In the genomic region with DNA sequence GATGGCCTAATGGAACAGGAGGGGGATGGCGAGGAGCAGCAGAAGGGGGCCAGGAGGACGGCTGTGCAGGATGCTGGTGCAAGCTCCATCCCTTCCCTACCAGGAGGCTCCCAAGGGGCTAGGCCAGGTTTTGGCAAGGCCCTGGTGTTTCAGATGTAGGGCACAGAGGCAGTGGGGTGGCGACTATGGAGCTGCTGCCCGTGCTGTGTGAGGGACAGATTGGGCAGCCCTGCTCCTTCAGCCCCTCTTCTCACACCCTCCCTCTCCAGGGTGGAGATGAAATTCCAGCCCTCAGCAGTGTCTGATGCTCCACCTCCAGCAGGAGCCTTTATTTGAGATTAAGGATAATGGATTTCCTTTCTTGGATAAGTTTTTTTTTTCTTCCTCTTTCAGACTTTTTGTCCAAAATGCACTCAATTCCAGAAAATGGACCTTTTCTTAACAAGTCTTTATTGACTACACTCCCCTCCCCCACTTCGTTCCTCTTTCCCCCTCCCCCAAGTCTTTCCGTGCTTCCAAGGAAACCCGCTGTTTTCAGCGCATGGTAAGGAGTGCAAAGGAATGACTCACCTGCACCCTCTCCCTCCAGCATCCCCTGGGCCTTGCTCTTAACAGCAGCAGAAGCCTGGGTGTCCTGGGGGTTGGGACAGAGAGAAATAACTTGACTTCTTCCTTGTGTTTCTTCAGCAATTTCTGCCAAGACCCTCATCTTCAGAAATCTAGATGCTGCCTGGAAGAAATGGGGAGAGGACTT, we compare ENCODE assay signal across 21 cellular contexts.
DNase-seq lines count a peak whose midpoint lies in the region; ATAC-seq, FAIRE-seq and TF ChIP-seq lines count a peak whose summit lies in the region.
"Had no signal": no experiment of that assay in that cellular context is flagged by ENCODE, and none has a peak within 500 bp of the region (broad histone marks: within the 10 kb centered on the region; RNA-seq: fewer than 3 reads in every experiment).

No MANE protein-coding gene starts in this region.

- H3K4me3 ChIP-seq in IMR-90 (ENCODE audit: insufficient read depth, low read depth, low read length) (no peak overlapping the region), H1 (ENCODE audit: extremely low read depth in 1 of 4, insufficient read depth in 2 of 4, low read depth in 3 of 4, low read length in 4 of 4) (peak overlapping the region in 2 of 4 experiments; percentile 26 to 41; a peak in 1 of 8 replicates), mesodermal cell (ENCODE audit: extremely low read depth, insufficient read depth, low read length, poor library complexity, severe bottlenecking) (no peak overlapping the region)
- H3K4me3 ChIP-seq: BLaER1, body of pancreas, left ventricle myocardium inferior had no signal

- peak overlapping the region; percentile 96; the same call in 1 of the 2 replicates for H2BK12ac ChIP-seq in H1 (ENCODE audit: low read depth, low read length)

- BruUV-seq in IMR-90 (replicated peaks; lab: Mats Ljungman, UMichigan) = no TSS peak

- H3K9me1 ChIP-seq in IMR-90 (ENCODE audit: insufficient read depth, low read length) = peaks cover 20% of the 10 kb centered on the region

- H3K79me1 ChIP-seq in IMR-90 (ENCODE audit: low read depth in 1 of 2, low read length in 2 of 2) (no peaks in the 10 kb centered on the region), H1 (ENCODE audit: low read depth, low read length) (0 out of 2 replicates have a peak, but pooled peaks cover 2% of the 10 kb centered on the region)

- H4K91ac ChIP-seq in IMR-90 (ENCODE audit: insufficient read depth, low read depth, low read length) (no peak overlapping the region), H1 (replicated peaks; ENCODE audit: insufficient read length, low read length) (peak overlapping the region; percentile 75)

- peak overlapping the region in 1 of 2 experiments; percentile 47; a peak in 2 of 4 replicates for H4K8ac ChIP-seq in IMR-90 (ENCODE audit: low read depth in 2 of 2, low read length in 2 of 2)
- no peak overlapping the region for H4K8ac ChIP-seq in H1 (ENCODE audit: extremely low read depth, insufficient read depth, low read length)

- no peak overlapping the region for H2AK9ac ChIP-seq in IMR-90 (replicated peaks; ENCODE audit: low read depth, low read length, poor library complexity)

- H3K14ac ChIP-seq in IMR-90 (replicated peaks; ENCODE audit: low read depth, low read length) (peak overlapping the region; percentile 10; the same call in 1 of the 2 replicates), H1 (ENCODE audit: insufficient read length) (no peak overlapping the region)

- H3K9ac ChIP-seq in IMR-90 (ENCODE audit: low read depth, low read length) (no peak overlapping the region), H1 (replicated peaks in 1 of 4; ENCODE audit: extremely low read depth in 1 of 4, low read depth in 3 of 4, low read length in 3 of 4) (no peak overlapping the region)
- H3K9ac ChIP-seq: BLaER1 had no signal

- no CpG with 5 or more reads among the region's 8 CpGs for WGBS in IMR-90 (ENCODE audit: extremely low coverage in 2 of 2, insufficient read length in 1 of 2), 2 experiments
- WGBS in H1 (ENCODE audit: extremely low coverage in 1 of 2, insufficient coverage in 1 of 2, insufficient read length in 1 of 2, insufficient replicate concordance in 2 of 2, low coverage in 1 of 2, low lambda C conversion rate in 2 of 2, missing lambda C conversion rate in 1 of 2), 2 experiments = 55% methylated on average over 5 of the region's 8 CpGs; no CpG with 5 or more reads in 1 of the 2 experiments
- WGBS in mesodermal cell (ENCODE audit: insufficient coverage in 2 of 2), 2 experiments = 44 to 75% methylated on average over 2 to 5 of the region's 8 CpGs

- in situ Hi-C loops in IMR-90 (cut with MboI; ENCODE audit: low sequenced_read_pairs) = no loop called here

- H2BK20ac ChIP-seq in IMR-90 (ENCODE audit: low read depth, low read length) (peak overlapping the region; percentile 42; the same call in 1 of the 2 replicates), H1 (ENCODE audit: low read length) (peak overlapping the region; percentile 87)

- peak overlapping the region; percentile 81; the same call in 1 of the 2 replicates for H2AK5ac ChIP-seq in IMR-90 (ENCODE audit: low read depth, low read length)
- H2AK5ac ChIP-seq in H1 (ENCODE audit: low read depth, low read length) = peak overlapping the region; percentile 100; the same call in 1 of the 2 replicates

- H2BK120ac ChIP-seq in IMR-90 (ENCODE audit: low read depth, low read length) (peak overlapping the region; percentile 50), H1 (replicated peaks; ENCODE audit: low read depth, low read length) (peak overlapping the region; percentile 25)

- CTCF ChIA-PET in IMR-90 (lab: Yijun Ruan, JAX) (interaction anchor here (1.1 kb wide), 1 partner anchor 27 kb away, joined by 3 read pairs; no protein-coding TSS in a partner anchor), H1 (lab: Charles Lee; ENCODE audit: partially characterized antibody) (interaction anchor here (0.7 to 2.1 kb wide), 9 partner anchors 8 to 98 kb away, joined by 3 to 10 read pairs (median 3); no protein-coding TSS in a partner anchor)

- intact Hi-C loops in IMR-90 (cut with micrococcal nuclease) = no loop called here

- no peaks in the 10 kb centered on the region for H3K9me3 ChIP-seq in IMR-90 (ENCODE audit: control insufficient read depth, insufficient read depth, low read length)
- no peaks in the 10 kb centered on the region for H3K9me3 ChIP-seq in H1 (ENCODE audit: insufficient read depth in 2 of 2, low read depth in 1 of 2, low read length in 1 of 2)
- no peaks in the 10 kb centered on the region for H3K9me3 ChIP-seq in mesodermal cell (ENCODE audit: control insufficient read depth, low read length)
- H3K9me3 ChIP-seq: BLaER1, body of pancreas, left ventricle myocardium inferior had no signal

- H3K4me2 ChIP-seq in IMR-90 (ENCODE audit: low read depth, low read length) (no peak overlapping the region), H1 (ENCODE audit: insufficient read depth in 1 of 2, low read depth in 2 of 2, low read length in 2 of 2) (peak overlapping the region; percentile 52 to 61)
- H3K4me2 ChIP-seq: BLaER1 had no signal

- H4K20me1 ChIP-seq in IMR-90 (ENCODE audit: insufficient read depth, low read length) (no peaks in the 10 kb centered on the region), H1 (replicated peaks in 1 of 2; ENCODE audit: control insufficient read depth in 1 of 2, insufficient read depth in 2 of 2, low read length in 2 of 2) (peaks cover 0 to 4% of the 10 kb centered on the region in 2 experiments)

- peak; percentile 78 for DNase-seq in EH (ENCODE audit: low read depth)
- peak; percentile 66 for DNase-seq in IMR-90
- peak in 1 of 2 experiments; percentile 55 for DNase-seq in H1 (ENCODE audit: low read depth in 1 of 2, low spot score in 2 of 2)
- no peak for DNase-seq in SHP77 treated with DMSO at 0.1 percent for 48 hours (lab: John Stamatoyannopoulos, UW)
- DNase-seq in T1000 (lab: John Stamatoyannopoulos, UW) = no peak
- DNase-seq in NCI-H146 treated with DMSO at 0.1 percent for 48 hours (lab: John Stamatoyannopoulos, UW; ENCODE audit: unreplicated experiment) = no peak
- DNase-seq in GF-D8 (lab: John Stamatoyannopoulos, UW) = no peak
- DNase-seq: activated CD8-positive, alpha-beta memory T cell treated with anti-CD3 and anti-CD28 coated beads for 24 hours; activated effector memory CD4-positive, alpha-beta T cell treated with anti-CD3 and anti-CD28 coated beads, Interleukin-2, amount 50 U/mL, for 16 hours; body of pancreas; DMS79; effector memory CD8-positive, alpha-beta T cell; Kasumi-1; left ventricle myocardium inferior; NCI-H2029 treated with DMSO at 0.1 percent for 48 hours; right cardiac atrium; SHP77; stimulated activated CD4-positive, alpha-beta T cell treated with anti-CD3 and anti-CD28 coated beads, Interleukin-2, amount 100 ng/mL, for 48 hours had no signal

- TF ChIP-seq CTCF in IMR-90 (conservative IDR thresholded peaks at IDR 0.05; ENCODE audit: low read depth, low read length) = no peak
- no peak for TF ChIP-seq CTCF in H1 (IDR thresholded peaks at IDR 0.05; ENCODE audit: control extremely low read depth in 1 of 3, insufficient read depth in 1 of 3, low read depth in 1 of 3, low read length in 3 of 3)

- H3K36me3 ChIP-seq in IMR-90 (ENCODE audit: control insufficient read depth, insufficient read depth, low read length) (no peaks in the 10 kb centered on the region), H1 (ENCODE audit: control insufficient read depth in 2 of 4, insufficient read depth in 4 of 4, low read length in 3 of 4) (no peaks in the 10 kb centered on the region; a peak in 1 of 8 replicates), mesodermal cell (ENCODE audit: control insufficient read depth, insufficient read depth, low read length) (peaks cover 33% of the 10 kb centered on the region)
- H3K36me3 ChIP-seq: left ventricle myocardium inferior had no signal

- peaks cover 4% of the 10 kb centered on the region for H3K23me2 ChIP-seq in H1 (ENCODE audit: low read depth, low read length)

- H2BK5ac ChIP-seq in IMR-90 (ENCODE audit: low read depth, low read length, poor library complexity, severe bottlenecking) = peak overlapping the region; percentile 69
- peak overlapping the region; percentile 81; the same call in 1 of the 2 replicates for H2BK5ac ChIP-seq in H1 (ENCODE audit: low read depth, low read length)

- TF ChIP-seq RAD21 in IMR-90 (IDR thresholded peaks at IDR 0.05; ENCODE audit: low read length) (no peak), H1 (IDR thresholded peaks at IDR 0.05 in 1 of 2, conservative IDR thresholded peaks at IDR 0.05 in 1 of 2; ENCODE audit: low read depth in 2 of 2, low read length in 2 of 2) (no peak)

- H3K4ac ChIP-seq in IMR-90 (ENCODE audit: low read depth, low read length) (peak overlapping the region; percentile 55; the same call in 1 of the 2 replicates), H1 (replicated peaks; ENCODE audit: insufficient read length, low read depth, low read length) (no peak overlapping the region)

- H3K56ac ChIP-seq in IMR-90 (ENCODE audit: extremely low read depth, insufficient read depth, low read length) (no peak overlapping the region), H1 (replicated peaks; ENCODE audit: insufficient read length, low read depth, low read length) (no peak overlapping the region)

- peak overlapping the region; percentile 4 for H2AFZ ChIP-seq in IMR-90 (replicated peaks; ENCODE audit: low read length, poor library complexity)
- H2AFZ ChIP-seq in H1 (ENCODE audit: low read length) = no peak overlapping the region

- POLR2A ChIA-PET in IMR-90 (lab: Charles Lee; ENCODE audit: unreplicated experiment) (no interaction called here), H1 (lab: Charles Lee; ENCODE audit: partially characterized antibody) (interaction anchor here (0.8 to 4.5 kb wide), 3 partner anchors 9 to 16 kb away, joined by 3 to 18 read pairs (median 7); no protein-coding TSS in a partner anchor)

- H3K27ac ChIP-seq in IMR-90 (ENCODE audit: insufficient read depth, low read length) = no peak overlapping the region
- peak overlapping the region; percentile 17; the same call in 1 of the 2 replicates for H3K27ac ChIP-seq in H1 (ENCODE audit: low read depth, low read length)
- peak overlapping the region; percentile 25 for H3K27ac ChIP-seq in mesodermal cell (ENCODE audit: low read depth, low read length, severe bottlenecking)
- H3K27ac ChIP-seq: BLaER1, body of pancreas, left ventricle myocardium inferior had no signal

- H3K27me3 ChIP-seq in IMR-90 (ENCODE audit: control insufficient read depth, insufficient read depth, low read length) = no peaks in the 10 kb centered on the region
- H3K27me3 ChIP-seq in H1 (replicated peaks in 1 of 4; ENCODE audit: control insufficient read depth in 3 of 4, extremely low read depth in 1 of 4, insufficient read depth in 3 of 4, low read length in 3 of 4) = no peaks in the 10 kb centered on the region
- H3K27me3 ChIP-seq: BLaER1, body of pancreas had no signal

- H2BK15ac ChIP-seq in IMR-90 (ENCODE audit: low read depth, low read length) (no peak overlapping the region), H1 (ENCODE audit: low read length) (0 out of 2 replicates have a peak overlapping the region, but pooled peaks have one; percentile 22)

- 0 out of 3 replicates have a peak, but pooled peaks of 1 of the 2 experiments have one; percentile 40 for TF ChIP-seq EP300 in H1 (IDR thresholded peaks at IDR 0.05; ENCODE audit: borderline replicate concordance in 1 of 2, low read depth in 2 of 2, low read length in 2 of 2)

- H3K18ac ChIP-seq in IMR-90 (ENCODE audit: low read depth, low read length) = no peak overlapping the region
- H3K18ac ChIP-seq in H1 (ENCODE audit: extremely low read depth, low read length) = peak overlapping the region; percentile 64; the same call in 1 of the 2 replicates

- H3K23ac ChIP-seq in IMR-90 (ENCODE audit: low read depth, low read length) (peak overlapping the region; percentile 60; the same call in 1 of the 2 replicates), H1 (ENCODE audit: insufficient read length) (no peak overlapping the region)

- TF ChIP-seq POLR2A in IMR-90 (IDR thresholded peaks at IDR 0.05; ENCODE audit: low read depth, low read length) (no peak), H1 (IDR thresholded peaks at IDR 0.05; ENCODE audit: control extremely low read depth in 1 of 2, low read depth in 2 of 2, low read length in 2 of 2) (no peak)

- FAIRE-seq in H1 (lab: Jason Lieb, UNC) = peak; percentile 72

- dilution Hi-C loops in IMR-90 (cut with HindIII; ENCODE audit: low sequenced_read_pairs, unreplicated experiment) = no loop called here

- no peak overlapping the region for H4K5ac ChIP-seq in IMR-90 (ENCODE audit: low read depth, low read length)
- H4K5ac ChIP-seq in H1 (ENCODE audit: insufficient read length, low read depth, low read length) = no peak overlapping the region

- ATAC-seq in IMR-90 (ENCODE audit: low read depth) = peak; percentile 70
- ATAC-seq: body of pancreas; effector memory CD8-positive, alpha-beta T cell; natural killer cell treated with Interleukin-12 subunit alpha and Interleukin-12 subunit beta and Interleukin-15 and Interleukin-18, amount 100 ng/mL, for 72 hours; right cardiac atrium had no signal

- H3K79me2 ChIP-seq in H1 (ENCODE audit: control insufficient read depth in 1 of 2, insufficient read depth in 2 of 2, low read length in 2 of 2) = no peaks in the 10 kb centered on the region

- peaks cover 9% of the 10 kb centered on the region for H3K4me1 ChIP-seq in IMR-90 (ENCODE audit: control insufficient read depth, insufficient read depth, low read length)
- H3K4me1 ChIP-seq in H1 (replicated peaks in 1 of 4; ENCODE audit: control insufficient read depth in 3 of 4, insufficient read depth in 4 of 4, low read length in 3 of 4) = peaks cover 10 to 23% (median 20%) of the 10 kb centered on the region in 4 experiments
- H3K4me1 ChIP-seq in mesodermal cell (ENCODE audit: control insufficient read depth, insufficient read depth, low read length, poor library complexity, severe bottlenecking) = peaks cover 26% of the 10 kb centered on the region
- H3K4me1 ChIP-seq: body of pancreas, left ventricle myocardium inferior had no signal

Comparison
In these comparisons a context has a peak if more than half of its experiments do, and no peak if none do; other contexts are left out.
1. DNase-seq: peak in EH (single experiment) and IMR-90 (single experiment); none in SHP77 treated with DMSO at 0.1 percent for 48 hours (single experiment), T1000 (single experiment), NCI-H146 treated with DMSO at 0.1 percent for 48 hours (single experiment) and GF-D8 (single experiment).